Comparison of ENCODE assay signal across 10 cellular contexts in genomic region chr9:86324308-86324707, GRCh38. TPM values are rescaled to one million over a fixed set of nuclear protein-coding genes. Genes with fewer than 3 reads are reported as not detected.
DNase-seq lines count a peak whose midpoint lies in the region; ATAC-seq and TF ChIP-seq lines count a peak whose summit lies in the region.
"Had no signal": no experiment of that assay in that cellular context is flagged by ENCODE, and none has a peak within 500 bp of the region (broad histone marks: within the 10 kb centered on the region; RNA-seq: fewer than 3 reads in every experiment).

No MANE protein-coding gene starts in this region.

- no peak overlapping the region for H3K4me2 ChIP-seq in osteoblast (ENCODE audit: insufficient read depth, low read length)

- H3K36me3 ChIP-seq in osteoblast (ENCODE audit: insufficient read depth, low read length), result peaks cover 79% of the 10 kb centered on the region
- peaks cover 5% of the 10 kb centered on the region for H3K36me3 ChIP-seq in H7 (replicated peaks; ENCODE audit: control insufficient read depth, insufficient read depth, low read length)

- H3K79me2 ChIP-seq in osteoblast (ENCODE audit: insufficient read depth, low read length), result no peaks in the 10 kb centered on the region

- TF ChIP-seq POLR2A in GM18505 (IDR thresholded peaks at IDR 0.05; ENCODE audit: borderline replicate concordance, extremely low read depth, insufficient read depth, insufficient read length), result no peak

- H3K4me1 ChIP-seq in osteoblast (ENCODE audit: insufficient read depth, low read length), result peaks cover 40% of the 10 kb centered on the region

- no peak overlapping the region for H3K4me3 ChIP-seq in choroid plexus epithelial cell (ENCODE audit: low read depth, low read length)
- no peak overlapping the region for H3K4me3 ChIP-seq in osteoblast (ENCODE audit: insufficient read depth, low read length)
- H3K4me3 ChIP-seq in H7 (ENCODE audit: insufficient read depth, low read depth, low read length), result no peak overlapping the region

- no peaks in the 10 kb centered on the region for H4K20me1 ChIP-seq in osteoblast (ENCODE audit: insufficient read depth, low read length)

- no peaks in the 10 kb centered on the region for H3K9me3 ChIP-seq in osteoblast (ENCODE audit: low read depth, low read length)

- H2AFZ ChIP-seq in osteoblast (ENCODE audit: low read length), result no peak overlapping the region

- peak overlapping the region; percentile 35 for H3K27ac ChIP-seq in osteoblast (ENCODE audit: low read depth, low read length)

- TF ChIP-seq CTCF in choroid plexus epithelial cell (conservative IDR thresholded peaks at IDR 0.05; ENCODE audit: low read depth, low read length) (peak; percentile 16), osteoblast (IDR thresholded peaks at IDR 0.05; ENCODE audit: extremely low read depth, low read depth, low read length) (no peak)

- ATAC-seq in GM18505 (IDR thresholded peaks at IDR 0.05; ENCODE audit: unreplicated experiment), result peak; percentile 64
- peak; percentile 54 for ATAC-seq in HG03378 (IDR thresholded peaks at IDR 0.05; ENCODE audit: unreplicated experiment)
- ATAC-seq in GM21423 (IDR thresholded peaks at IDR 0.05; ENCODE audit: unreplicated experiment), result no peak
- no peak for ATAC-seq in HG02623 (IDR thresholded peaks at IDR 0.05; ENCODE audit: unreplicated experiment)

- DNase-seq in choroid plexus epithelial cell (ENCODE audit: low read depth), result peak; percentile 94
- DNase-seq in osteoblast (ENCODE audit: insufficient read length, low spot score, missing footprints), result no peak
- no peak for DNase-seq in H7
- no peak for DNase-seq in central memory CD4-positive, alpha-beta T cell
- DNase-seq: NCI-H2081 treated with DMSO at 0.1 percent for 48 hours; stimulated activated naive CD4-positive, alpha-beta T cell treated with Interleukin-2 at 50 U/mL for 16 hours had no signal

- H3K27me3 ChIP-seq in osteoblast (ENCODE audit: insufficient read depth, low read length), result no peaks in the 10 kb centered on the region
- H3K27me3 ChIP-seq in H7 (ENCODE audit: control insufficient read depth, insufficient read depth, low read length), result no peaks in the 10 kb centered on the region

RNA-seq across cellular contexts. Expression of gene TUT7, which starts 29.9 kb away (rescaled TPM):
- total RNA-seq in osteoblast, result 39.8 and 46.9 TPM in 2 replicates
- 12.9 and 13.1 TPM in 2 replicates for total RNA-seq in H7 (2014; rRNA removed; shearing (Covaris generic))

RNA-seq across cellular contexts. Expression of gene ISCA1, which starts 42.0 kb away (rescaled TPM):
- total RNA-seq in osteoblast, result 33.6 and 34.7 TPM in 2 replicates
- 51.2 and 56.2 TPM in 2 replicates for total RNA-seq in H7 (2014; rRNA removed; shearing (Covaris generic))

Comparison
In these comparisons a context has a peak if more than half of its experiments do, and no peak if none do; other contexts are left out.
1. ATAC-seq: peak in GM18505 (single experiment) and HG03378 (single experiment); none in GM21423 (single experiment) and HG02623 (single experiment).